ENCODE assay signal across 21 cellular contexts in genomic region chr3:144270100-144270499, GRCh38.
A peak's percentile ranks its signal among the peaks of the same experiment; 100 is the strongest.
DNase-seq lines count a peak whose midpoint lies in the region; ATAC-seq, FAIRE-seq and TF ChIP-seq lines count a peak whose summit lies in the region.
"Had no signal": no experiment of that assay in that cellular context is flagged by ENCODE, and none has a peak within 500 bp of the region (broad histone marks: within the 10 kb centered on the region; RNA-seq: fewer than 3 reads in every experiment).

No MANE protein-coding gene starts in this region.

- H3K36me3 ChIP-seq in Loucy (ENCODE audit: insufficient read depth, low read length) (no peaks in the 10 kb centered on the region), osteoblast (ENCODE audit: insufficient read depth, low read length) (no peaks in the 10 kb centered on the region)
- H3K36me3 ChIP-seq: thoracic aorta had no signal

- no peak for FAIRE-seq in H54 (lab: Jason Lieb, UNC)
- FAIRE-seq: A549 had no signal

- H3K9me3 ChIP-seq in Loucy (ENCODE audit: insufficient read depth, low read depth, low read length) (no peaks in the 10 kb centered on the region), osteoblast (ENCODE audit: low read depth, low read length) (peaks cover 2% of the 10 kb centered on the region)
- H3K9me3 ChIP-seq: A549, thoracic aorta had no signal

- peak overlapping the region; percentile 13 for H3K4me2 ChIP-seq in Loucy (ENCODE audit: low read depth, low read length, poor library complexity, severe bottlenecking)
- no peak overlapping the region for H3K4me2 ChIP-seq in osteoblast (ENCODE audit: insufficient read depth, low read length)
- H3K4me2 ChIP-seq: A549 had no signal

- H3K36me3 Mint-ChIP-seq in memory B cell, result no peaks in the 10 kb centered on the region
- no peaks in the 10 kb centered on the region for H3K36me3 Mint-ChIP-seq in natural killer cell treated with Interleukin-12 subunit alpha and Interleukin-12 subunit beta and Interleukin-15 and Interleukin-18, amount 100 ng/mL, for 72 hours
- H3K36me3 Mint-ChIP-seq: activated naive CD8-positive, alpha-beta T cell treated with anti-CD3 and anti-CD28 coated beads, Interleukin-2, amount 10 ng/mL, durations not matched to agents 7 days and 5 days; brain; CD4-positive, CD25-positive, alpha-beta regulatory T cell; stimulated activated effector memory CD8-positive, alpha-beta T cell treated with anti-CD3 and anti-CD28 coated beads, Interleukin-12 subunit alpha, Interleukin-12 subunit beta, amount 100 ng/mL, for 72 hours had no signal

- H3K27me3 Mint-ChIP-seq in memory B cell, result no peaks in the 10 kb centered on the region
- no peaks in the 10 kb centered on the region for H3K27me3 Mint-ChIP-seq in natural killer cell treated with Interleukin-12 subunit alpha and Interleukin-12 subunit beta and Interleukin-15 and Interleukin-18, amount 100 ng/mL, for 72 hours
- H3K27me3 Mint-ChIP-seq: brain had no signal

- no peak overlapping the region for H3K4me3 Mint-ChIP-seq in memory B cell
- no peak overlapping the region for H3K4me3 Mint-ChIP-seq in natural killer cell treated with Interleukin-12 subunit alpha and Interleukin-12 subunit beta and Interleukin-15 and Interleukin-18, amount 100 ng/mL, for 72 hours
- H3K4me3 Mint-ChIP-seq: activated B cell treated with CpG ODN at 0.5 μM for 24 hours; activated naive CD8-positive, alpha-beta T cell treated with anti-CD3 and anti-CD28 coated beads, Interleukin-2, amount 10 ng/mL, durations not matched to agents 7 days and 5 days; brain; CD4-positive, CD25-positive, alpha-beta regulatory T cell; stimulated activated effector memory CD8-positive, alpha-beta T cell treated with anti-CD3 and anti-CD28 coated beads, Interleukin-12 subunit alpha, Interleukin-12 subunit beta, amount 100 ng/mL, for 72 hours had no signal

- H3K9me3 Mint-ChIP-seq in memory B cell, result no peaks in the 10 kb centered on the region
- H3K9me3 Mint-ChIP-seq in natural killer cell treated with Interleukin-12 subunit alpha and Interleukin-12 subunit beta and Interleukin-15 and Interleukin-18, amount 100 ng/mL, for 72 hours, result no peaks in the 10 kb centered on the region
- H3K9me3 Mint-ChIP-seq: activated B cell treated with CpG ODN at 0.5 μM for 24 hours, brain had no signal

- no peak overlapping the region for H3K27ac ChIP-seq in osteoblast (ENCODE audit: low read depth, low read length)
- H3K27ac ChIP-seq: A549, thoracic aorta had no signal

- TF ChIP-seq POLR2A in H54 (IDR thresholded peaks at IDR 0.05; ENCODE audit: low read depth, low read length), result no peak

- H3K9ac ChIP-seq in Loucy (ENCODE audit: low read depth, low read length, poor library complexity, severe bottlenecking), result no peak overlapping the region

- TF ChIP-seq CTCF in Loucy (conservative IDR thresholded peaks at IDR 0.05; ENCODE audit: low read length) (no peak), osteoblast (IDR thresholded peaks at IDR 0.05; ENCODE audit: extremely low read depth, low read depth, low read length) (no peak)

- peak; percentile 49 for DNase-seq in Ammon's horn (ENCODE audit: low spot score)
- no peak for DNase-seq in memory B cell (ENCODE audit: low spot score in 2 of 2)
- no peak for DNase-seq in NCI-H2171 treated with DMSO at 0.1 percent for 48 hours (lab: John Stamatoyannopoulos, UW)
- no peak for DNase-seq in osteoblast (ENCODE audit: insufficient read length, low spot score, missing footprints)
- DNase-seq in H54 (ENCODE audit: insufficient read length, low spot score), result no peak
- no peak for DNase-seq in natural killer cell treated with Interleukin-12 subunit alpha and Interleukin-12 subunit beta and Interleukin-15 and Interleukin-18, amount 100 ng/mL, for 72 hours (ENCODE audit: low spot score)
- DNase-seq: activated B cell treated with CpG ODN at 0.5 μM for 24 hours; activated naive CD8-positive, alpha-beta T cell treated with anti-CD3 and anti-CD28 coated beads, Interleukin-2, amount 10 ng/mL, durations not matched to agents 7 days and 5 days; activated T-cell treated with anti-CD3 and anti-CD28 coated beads, Interleukin-2, amount 50 U/mL, for 48 hours; CD4-positive, CD25-positive, alpha-beta regulatory T cell; foreskin melanocyte; left cardiac atrium; NCI-H1694 treated with DMSO at 0.1 percent for 48 hours; SHP77; stimulated activated CD4-positive, alpha-beta T cell treated with anti-CD3 and anti-CD28 coated beads, Interleukin-15, amount 100 ng/mL, for 24 hours had no signal

- H2AFZ ChIP-seq in Loucy (ENCODE audit: low read length), result no peak overlapping the region
- no peak overlapping the region for H2AFZ ChIP-seq in osteoblast (ENCODE audit: low read length)

- no peaks in the 10 kb centered on the region for H3F3A ChIP-seq in Loucy (ENCODE audit: low read depth)

- no peaks in the 10 kb centered on the region for H3K9me2 ChIP-seq in Loucy (replicated peaks; ENCODE audit: low read depth, low read length)

- H3K4me1 Mint-ChIP-seq in memory B cell, result peaks cover 4% of the 10 kb centered on the region
- H3K4me1 Mint-ChIP-seq in natural killer cell treated with Interleukin-12 subunit alpha and Interleukin-12 subunit beta and Interleukin-15 and Interleukin-18, amount 100 ng/mL, for 72 hours (ENCODE audit: low read depth in 2 of 2), result peaks cover 0 to 3% of the 10 kb centered on the region in 2 donors
- H3K4me1 Mint-ChIP-seq: stimulated activated effector memory CD8-positive, alpha-beta T cell treated with anti-CD3 and anti-CD28 coated beads, Interleukin-12 subunit alpha, Interleukin-12 subunit beta, amount 100 ng/mL, for 72 hours had no signal

- ATAC-seq in GM21423 (IDR thresholded peaks at IDR 0.05; ENCODE audit: unreplicated experiment) (peak; percentile 71), memory B cell (ENCODE audit: low read depth) (peak; percentile 53)
- no peak for ATAC-seq in natural killer cell treated with Interleukin-12 subunit alpha and Interleukin-12 subunit beta and Interleukin-15 and Interleukin-18, amount 100 ng/mL, for 72 hours
- ATAC-seq: A549; left cardiac atrium; stimulated activated effector memory CD8-positive, alpha-beta T cell treated with anti-CD3 and anti-CD28 coated beads, Interleukin-12 subunit alpha, Interleukin-12 subunit beta, amount 100 ng/mL, for 72 hours had no signal

- H3K27me3 ChIP-seq in Loucy (ENCODE audit: insufficient read depth, low read length, poor library complexity, severe bottlenecking), result no peaks in the 10 kb centered on the region
- no peaks in the 10 kb centered on the region for H3K27me3 ChIP-seq in osteoblast (ENCODE audit: insufficient read depth, low read length)

- peaks cover 6% of the 10 kb centered on the region for H3K4me1 ChIP-seq in Loucy (ENCODE audit: insufficient read depth, low read length, poor library complexity, severe bottlenecking)
- H3K4me1 ChIP-seq in osteoblast (ENCODE audit: insufficient read depth, low read length), result no peaks in the 10 kb centered on the region
- H3K4me1 ChIP-seq: A549 had no signal

- no peaks in the 10 kb centered on the region for H4K20me1 ChIP-seq in Loucy (ENCODE audit: insufficient read depth, low read length, poor library complexity, severe bottlenecking)
- no peaks in the 10 kb centered on the region for H4K20me1 ChIP-seq in osteoblast (ENCODE audit: insufficient read depth, low read length)

- H3K27ac Mint-ChIP-seq in memory B cell, result no peak overlapping the region
- no peak overlapping the region for H3K27ac Mint-ChIP-seq in natural killer cell treated with Interleukin-12 subunit alpha and Interleukin-12 subunit beta and Interleukin-15 and Interleukin-18, amount 100 ng/mL, for 72 hours
- H3K27ac Mint-ChIP-seq: activated B cell treated with CpG ODN at 0.5 μM for 24 hours; activated naive CD8-positive, alpha-beta T cell treated with anti-CD3 and anti-CD28 coated beads, Interleukin-2, amount 10 ng/mL, durations not matched to agents 7 days and 5 days; brain; CD4-positive, CD25-positive, alpha-beta regulatory T cell; stimulated activated effector memory CD8-positive, alpha-beta T cell treated with anti-CD3 and anti-CD28 coated beads, Interleukin-12 subunit alpha, Interleukin-12 subunit beta, amount 100 ng/mL, for 72 hours had no signal

- H3K79me2 ChIP-seq in Loucy (ENCODE audit: insufficient read depth, low read length) (no peaks in the 10 kb centered on the region), osteoblast (ENCODE audit: insufficient read depth, low read length) (no peaks in the 10 kb centered on the region)

- H3K4me3 ChIP-seq in Loucy (ENCODE audit: low read length, poor library complexity, severe bottlenecking), result no peak overlapping the region
- no peak overlapping the region for H3K4me3 ChIP-seq in osteoblast (ENCODE audit: insufficient read depth, low read length)
- H3K4me3 ChIP-seq: A549, thoracic aorta had no signal

Comparison
In these comparisons a context has a peak if more than half of its experiments do, and no peak if none do; other contexts are left out.
1. ATAC-seq: peak in GM21423 (single experiment) and memory B cell (single experiment); none in natural killer cell treated with Interleukin-12 subunit alpha and Interleukin-12 subunit beta and Interleukin-15 and Interleukin-18, amount 100 ng/mL, for 72 hours (0 of 2).